Comparison of ENCODE assay signal across 9 cellular contexts in the genomic region with DNA sequence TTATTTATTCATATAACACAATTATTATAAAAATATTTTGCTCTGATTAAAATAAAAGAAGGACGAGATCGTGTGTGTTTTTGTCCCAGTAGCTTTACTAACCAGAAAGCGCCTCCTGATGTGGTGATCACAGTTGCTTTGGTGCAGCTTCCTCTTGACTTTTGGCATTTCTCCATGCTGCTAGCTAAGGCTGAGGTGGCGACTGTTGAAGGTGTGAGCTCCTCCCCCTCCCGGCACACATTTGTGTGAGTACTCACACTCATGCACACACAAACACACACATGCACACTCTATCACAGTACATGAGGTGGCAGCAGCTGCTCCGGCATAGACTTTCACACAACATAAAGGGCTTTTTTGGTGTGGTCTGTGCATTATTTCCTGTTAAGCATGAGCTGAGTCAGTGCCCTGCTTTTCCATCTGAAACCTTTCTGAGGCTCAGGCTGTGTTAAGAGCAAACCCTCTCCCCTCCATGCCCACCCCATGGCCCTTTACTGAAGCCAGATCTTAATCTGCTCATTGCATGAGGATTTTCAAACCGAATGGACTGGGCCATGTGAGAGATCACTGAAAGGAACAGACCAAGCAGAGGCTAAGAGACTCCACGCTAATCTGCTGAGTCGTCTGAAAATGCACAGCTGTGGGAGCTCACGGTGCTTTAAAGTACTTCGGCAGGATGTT. TPM values are rescaled to one million over a fixed set of nuclear protein-coding genes. Genes with fewer than 3 reads are reported as not detected.
DNase-seq lines count a peak whose midpoint lies in the region; ATAC-seq, FAIRE-seq and TF ChIP-seq lines count a peak whose summit lies in the region.
"Not testable (repeated sequence)": the region's sequence is repeated elsewhere in the genome, so short reads cannot be mapped to it uniquely, and the experiment has no call there.
"Had no signal": no experiment of that assay in that cellular context is flagged by ENCODE, and none has a peak within 500 bp of the region (broad histone marks: within the 10 kb centered on the region; RNA-seq: fewer than 3 reads in every experiment).

No MANE protein-coding gene starts in this region.

- ATAC-seq in GM18868 (IDR thresholded peaks at IDR 0.05; ENCODE audit: unreplicated experiment), result peak; percentile 82
- ATAC-seq in HG03354 (IDR thresholded peaks at IDR 0.05; ENCODE audit: poor library complexity, severe bottlenecking, unreplicated experiment), result peak; percentile 90

- H3K9me3 ChIP-seq in thyroid gland, result not testable (repeated sequence)

- H3K27ac ChIP-seq in thyroid gland, result not testable (repeated sequence)

- H3K36me3 ChIP-seq in thyroid gland, result not testable (repeated sequence)

- H3K4me3 ChIP-seq in thyroid gland (replicated peaks in 1 of 3), result not testable (repeated sequence)

- H3K4me1 Mint-ChIP-seq in nephron, result peaks cover 11% of the 10 kb centered on the region

- H3K9me3 Mint-ChIP-seq in nephron, result not testable (repeated sequence)

- not testable (repeated sequence) for TF ChIP-seq CTCF in nephron (IDR thresholded peaks at IDR 0.05; ENCODE audit: unreplicated experiment in 3 of 3); thyroid gland (IDR thresholded peaks at IDR 0.05)

- not testable (repeated sequence) for DNase-seq in H54 (ENCODE audit: insufficient read length, low spot score)
- DNase-seq in SW480 (ENCODE audit: low spot score) (peak; percentile 14), activated T-cell treated with anti-CD3 and anti-CD28 coated beads for 4 hours (peak; percentile 34), thyroid gland (peak; percentile 17 to 22)
- peak; percentile 39 for DNase-seq in effector CD4-positive, alpha-beta T cell

- FAIRE-seq in H54 (lab: Jason Lieb, UNC), result peak; percentile 89

- not testable (repeated sequence) for H3K4me1 ChIP-seq in thyroid gland

- not testable (repeated sequence) for H3K27me3 ChIP-seq in thyroid gland

- peak overlapping the region in 2 of 3 experiments; percentile 45 to 60 for H3K4me3 Mint-ChIP-seq in nephron

- WGBS in thyroid gland, 2 donors, result 7 to 9% methylated on average over 6 to 7 of the region's 11 CpGs

- intact Hi-C loops in thyroid gland (cut with DNase I), result not testable (repeated sequence)

- not testable (repeated sequence) for TF ChIP-seq POLR2A in H54 (IDR thresholded peaks at IDR 0.05; ENCODE audit: low read depth, low read length); thyroid gland (IDR thresholded peaks at IDR 0.05)

- H3K36me3 Mint-ChIP-seq in nephron (ENCODE audit: low read depth), result not testable (repeated sequence)

- H3K27ac Mint-ChIP-seq in nephron, result peak overlapping the region; percentile 97 to 99 (median 98)

- H3K27me3 Mint-ChIP-seq in nephron (ENCODE audit: low read depth), result not testable (repeated sequence)

RNA-seq across cellular contexts. Expression of a gene that starts 53.3 kb away (rescaled TPM):
- total RNA-seq in thyroid gland, result 1 to 10 TPM in 1 of 4 donors, under 1 TPM in 1, not detected in 2; 0.33 to 2.0 TPM
- total RNA-seq: lower leg skin had no signal
